9 cellular contexts compared by ENCODE assay signal in genomic region chr5:102223542-102224444, GRCh38.
DNase-seq lines count a peak whose midpoint lies in the region; ATAC-seq and TF ChIP-seq lines count a peak whose summit lies in the region.
"Had no signal": no experiment of that assay in that cellular context is flagged by ENCODE, and none has a peak within 500 bp of the region (broad histone marks: within the 10 kb centered on the region; RNA-seq: fewer than 3 reads in every experiment).

No MANE protein-coding gene starts in this region.

- H3K4me3 Mint-ChIP-seq in activated CD4-positive, alpha-beta T cell treated with anti-CD3 and anti-CD28 coated beads, Interleukin-2, amount 10 ng/mL, durations not matched to agents 7 days and 5 days = no peak overlapping the region

- no peak for TF ChIP-seq POLR2A in lower leg skin (IDR thresholded peaks at IDR 0.05)

- CTCF ChIA-PET in activated CD4-positive, alpha-beta T cell treated with anti-CD3 and anti-CD28 coated beads, Interleukin-2, amount 10 ng/mL, durations not matched to agents 7 days and 5 days (lab: Charles Lee) = no interaction called here

- H3K4me1 Mint-ChIP-seq in activated CD4-positive, alpha-beta T cell treated with anti-CD3 and anti-CD28 coated beads, Interleukin-2, amount 10 ng/mL, durations not matched to agents 7 days and 5 days = no peaks in the 10 kb centered on the region

- no peak overlapping the region for H3K4me3 ChIP-seq in epithelial cell of proximal tubule (ENCODE audit: low read depth, low read length)
- no peak overlapping the region for H3K4me3 ChIP-seq in retinal pigment epithelial cell (ENCODE audit: low read length)
- H3K4me3 ChIP-seq in lower leg skin (ENCODE audit: low read depth, poor library complexity, severe bottlenecking) = no peak overlapping the region
- H3K4me3 ChIP-seq: thoracic aorta had no signal

- H3K27ac Mint-ChIP-seq in activated CD4-positive, alpha-beta T cell treated with anti-CD3 and anti-CD28 coated beads, Interleukin-2, amount 10 ng/mL, durations not matched to agents 7 days and 5 days = no peak overlapping the region

- WGBS in lower leg skin, 2 donors = 88 to 90% methylated on average over 5 of the region's 5 CpGs

- ATAC-seq in HG02870 (IDR thresholded peaks at IDR 0.05; ENCODE audit: unreplicated experiment) = peak; percentile 65

- H3K36me3 Mint-ChIP-seq in activated CD4-positive, alpha-beta T cell treated with anti-CD3 and anti-CD28 coated beads, Interleukin-2, amount 10 ng/mL, durations not matched to agents 7 days and 5 days (ENCODE audit: low read depth) = no peaks in the 10 kb centered on the region

- TF ChIP-seq CTCF in epithelial cell of proximal tubule (conservative IDR thresholded peaks at IDR 0.05; ENCODE audit: low read depth, low read length) = peak; percentile 54
- peak; percentile 56 for TF ChIP-seq CTCF in retinal pigment epithelial cell (conservative IDR thresholded peaks at IDR 0.05; ENCODE audit: low read depth, low read length)
- TF ChIP-seq CTCF in lower leg skin (IDR thresholded peaks at IDR 0.05) = no peak

- POLR2A ChIA-PET in activated CD4-positive, alpha-beta T cell treated with anti-CD3 and anti-CD28 coated beads, Interleukin-2, amount 10 ng/mL, durations not matched to agents 7 days and 5 days (lab: Charles Lee) = no interaction called here

- peaks cover 13% of the 10 kb centered on the region for H3K27me3 Mint-ChIP-seq in activated CD4-positive, alpha-beta T cell treated with anti-CD3 and anti-CD28 coated beads, Interleukin-2, amount 10 ng/mL, durations not matched to agents 7 days and 5 days

- intact Hi-C loops in lower leg skin (cut with DNase I; ENCODE audit: low total_unique reads) = no loop called here

- peak; percentile 19 for DNase-seq in activated CD4-positive, alpha-beta T cell treated with anti-CD3 and anti-CD28 coated beads, Interleukin-2, amount 10 ng/mL, durations not matched to agents 7 days and 5 days
- no peak for DNase-seq in activated CD4-positive, alpha-beta T cell treated with anti-CD3 and anti-CD28 coated beads, Interleukin-2, amount 50 U/mL, for 4 hours
- DNase-seq in NCI-H82 (lab: John Stamatoyannopoulos, UW) (peak; percentile 62), epithelial cell of proximal tubule (ENCODE audit: low read depth) (peak; percentile 15), retinal pigment epithelial cell (ENCODE audit: low read depth) (peak; percentile 18), activated T-cell treated with anti-CD3 and anti-CD28 coated beads for 4 hours (no peak), lower leg skin (ENCODE audit: low spot score in 2 of 2) (no peak)

- no peaks in the 10 kb centered on the region for H3K9me3 Mint-ChIP-seq in activated CD4-positive, alpha-beta T cell treated with anti-CD3 and anti-CD28 coated beads, Interleukin-2, amount 10 ng/mL, durations not matched to agents 7 days and 5 days

Comparison
In these comparisons a context has a peak if more than half of its experiments do, and no peak if none do; other contexts are left out.
1. DNase-seq: peak in activated CD4-positive, alpha-beta T cell treated with anti-CD3 and anti-CD28 coated beads, Interleukin-2, amount 10 ng/mL, durations not matched to agents 7 days and 5 days (single experiment), NCI-H82 (single experiment), epithelial cell of proximal tubule (single experiment) and retinal pigment epithelial cell (single experiment); none in activated CD4-positive, alpha-beta T cell treated with anti-CD3 and anti-CD28 coated beads, Interleukin-2, amount 50 U/mL, for 4 hours (0 of 2), activated T-cell treated with anti-CD3 and anti-CD28 coated beads for 4 hours (single experiment) and lower leg skin (0 of 2).
2. CTCF ChIP-seq: peak in epithelial cell of proximal tubule (single experiment) and retinal pigment epithelial cell (single experiment); none in lower leg skin (0 of 3).